In genomic region chr11:72005347-72006260, GRCh38 we compare ENCODE assay signal across 16 cellular contexts. TPM values are rescaled to one million over a fixed set of nuclear protein-coding genes. Genes with fewer than 3 reads are reported as not detected.
DNase-seq lines count a peak whose midpoint lies in the region; ATAC-seq and TF ChIP-seq lines count a peak whose summit lies in the region.
"Had no signal": no experiment of that assay in that cellular context is flagged by ENCODE, and none has a peak within 500 bp of the region (broad histone marks: within the 10 kb centered on the region; RNA-seq: fewer than 3 reads in every experiment).

No MANE protein-coding gene starts in this region.

- no peak overlapping the region for H3K4me3 ChIP-seq in GM23248
- H3K4me3 ChIP-seq: ovary, thyroid gland had no signal

- H3K4me2 ChIP-seq in GM23248 (ENCODE audit: unreplicated experiment): no peak overlapping the region
- H3K4me2 ChIP-seq: SK-N-SH had no signal

- no peak overlapping the region for H3K9ac ChIP-seq in GM23248
- H3K9ac ChIP-seq: SK-N-SH had no signal

- H4K20me1 ChIP-seq in GM23248 (ENCODE audit: insufficient read depth): no peaks in the 10 kb centered on the region

- peaks cover 10% of the 10 kb centered on the region for H3K79me2 ChIP-seq in GM23248 (ENCODE audit: insufficient read depth)

- CTCF ChIA-PET in WTC11 (lab: Charles Lee): interaction anchor here (0.7 to 2.3 kb wide), 3 partner anchors 10 to 20 kb away, joined by 3 to 8 read pairs (median 4); no protein-coding TSS in a partner anchor

- peaks cover 41% of the 10 kb centered on the region; the same call in 1 of the 2 replicates for H3K36me3 ChIP-seq in GM23248 (ENCODE audit: low read depth)
- H3K36me3 ChIP-seq: ovary had no signal

- H3K9me2 ChIP-seq in GM23248 (ENCODE audit: insufficient read depth): no peaks in the 10 kb centered on the region
- H3K9me2 ChIP-seq: SK-N-SH had no signal

- H3F3A ChIP-seq in GM23248 (ENCODE audit: insufficient read depth): peaks cover 52% of the 10 kb centered on the region

- H3K27me3 ChIP-seq in GM23248 (replicated peaks; ENCODE audit: insufficient read depth): no peaks in the 10 kb centered on the region
- H3K27me3 ChIP-seq: ovary, thyroid gland had no signal

- ATAC-seq in activated naive CD4-positive, alpha-beta T cell treated with anti-CD3 and anti-CD28 coated beads, Interleukin-2, amount 50 U/mL, for 72 hours: no peak
- ATAC-seq in WTC11: no peak

- H3K36me3 Mint-ChIP-seq in activated naive CD4-positive, alpha-beta T cell treated with anti-CD3 and anti-CD28 coated beads, Interleukin-2, amount 50 U/mL, for 72 hours: peaks cover 0 to 21% of the 10 kb centered on the region in 2 donors
- H3K36me3 Mint-ChIP-seq in glutamatergic neuron (ENCODE audit: unreplicated experiment) (peaks cover 5% of the 10 kb centered on the region), WTC11 (peaks cover 72% of the 10 kb centered on the region)

- POLR2A ChIA-PET in WTC11 (lab: Charles Lee): interaction anchor here (0.6 kb wide), 1 partner anchor 14 kb away, joined by 5 read pairs; no protein-coding TSS in a partner anchor

- H3K4me3 Mint-ChIP-seq in glutamatergic neuron (ENCODE audit: unreplicated experiment) (no peak overlapping the region), WTC11 (no peak overlapping the region)
- H3K4me3 Mint-ChIP-seq: activated B cell treated with CpG ODN at 0.5 μM for 24 hours had no signal

- H3K9me3 ChIP-seq in GM23248 (ENCODE audit: low read depth): no peaks in the 10 kb centered on the region
- H3K9me3 ChIP-seq: ovary, SK-N-SH, thyroid gland had no signal

- peak overlapping the region; percentile 78 to 92 for H3K27ac Mint-ChIP-seq in activated naive CD4-positive, alpha-beta T cell treated with anti-CD3 and anti-CD28 coated beads, Interleukin-2, amount 50 U/mL, for 72 hours
- H3K27ac Mint-ChIP-seq in glutamatergic neuron (ENCODE audit: unreplicated experiment) (peak overlapping the region; percentile 52), WTC11 (no peak overlapping the region)
- H3K27ac Mint-ChIP-seq: activated B cell treated with CpG ODN at 0.5 μM for 24 hours had no signal

- H3K27ac ChIP-seq in temporal lobe (ENCODE audit: low read depth, low read length) (peak overlapping the region; percentile 39), GM23248 (no peak overlapping the region)
- H3K27ac ChIP-seq: ovary, thyroid gland had no signal

- H3K4me1 Mint-ChIP-seq in glutamatergic neuron (ENCODE audit: low read depth, unreplicated experiment) (peaks cover 21% of the 10 kb centered on the region), WTC11 (no peaks in the 10 kb centered on the region)

- no peak for TF ChIP-seq CTCF in glutamatergic neuron (IDR thresholded peaks at IDR 0.05; ENCODE audit: partially characterized antibody, unreplicated experiment)
- no peak for TF ChIP-seq CTCF in WTC11 (IDR thresholded peaks at IDR 0.05)

- no peak for DNase-seq in activated naive CD4-positive, alpha-beta T cell treated with anti-CD3 and anti-CD28 coated beads, Interleukin-2, amount 50 U/mL, for 72 hours (ENCODE audit: low spot score in 2 of 2)
- DNase-seq in activated naive CD4-positive, alpha-beta T cell treated with anti-CD3 and anti-CD28 coated beads, Interleukin-2, amount 50 U/mL, for 16 hours: no peak
- DNase-seq in NCI-H510A treated with DMSO at 0.1 percent for 48 hours (lab: John Stamatoyannopoulos, UW) (peak; percentile 72), glutamatergic neuron (no peak), WTC11 (ENCODE audit: low spot score) (no peak), glomerular visceral epithelial cell (ENCODE audit: extremely low spot score) (no peak), GM23248 (no peak)
- DNase-seq: activated B cell treated with CpG ODN at 0.5 μM for 24 hours, anterior cingulate cortex, Kasumi-1, mesendoderm, NCI-H1930, ovary, SK-N-SH had no signal

- WGBS in GM23248 (ENCODE audit: low coverage in 1 of 2, low lambda C conversion rate in 2 of 2, missing lambda C conversion rate in 2 of 2), 2 experiments: 85 to 88% methylated on average over 20 of the region's 20 CpGs

- H3K9me3 Mint-ChIP-seq in activated naive CD4-positive, alpha-beta T cell treated with anti-CD3 and anti-CD28 coated beads, Interleukin-2, amount 50 U/mL, for 72 hours: no peaks in the 10 kb centered on the region
- H3K9me3 Mint-ChIP-seq in glutamatergic neuron (ENCODE audit: unreplicated experiment): peaks cover 18% of the 10 kb centered on the region
- no peaks in the 10 kb centered on the region for H3K9me3 Mint-ChIP-seq in WTC11
- H3K9me3 Mint-ChIP-seq: activated B cell treated with CpG ODN at 0.5 μM for 24 hours had no signal

- no peaks in the 10 kb centered on the region for H3K4me1 ChIP-seq in GM23248 (ENCODE audit: insufficient read depth)
- H3K4me1 ChIP-seq: thyroid gland had no signal

- H3K27me3 Mint-ChIP-seq in glutamatergic neuron (ENCODE audit: unreplicated experiment): peaks cover 14% of the 10 kb centered on the region
- H3K27me3 Mint-ChIP-seq in WTC11 (ENCODE audit: low read depth): no peaks in the 10 kb centered on the region
- H3K27me3 Mint-ChIP-seq: activated B cell treated with CpG ODN at 0.5 μM for 24 hours had no signal

- in situ Hi-C loops in GM23248 (cut with MboI): no loop called here

- no peak overlapping the region for H2AFZ ChIP-seq in GM23248

TF ChIP-seq in WTC11, 78 proteins besides CTCF, POLR2A, EP300 and RAD21:
- TF ChIP-seq ZNF425 (CRISPR knock-in tag; conservative IDR thresholded peaks at IDR 0.05): no peak
- no peak for TF ChIP-seq ZBTB43 (CRISPR knock-in tag; IDR thresholded peaks at IDR 0.05)
- no peak for TF ChIP-seq NFATC4 (CRISPR knock-in tag; IDR thresholded peaks at IDR 0.05)
- TF ChIP-seq, protein P1, sequence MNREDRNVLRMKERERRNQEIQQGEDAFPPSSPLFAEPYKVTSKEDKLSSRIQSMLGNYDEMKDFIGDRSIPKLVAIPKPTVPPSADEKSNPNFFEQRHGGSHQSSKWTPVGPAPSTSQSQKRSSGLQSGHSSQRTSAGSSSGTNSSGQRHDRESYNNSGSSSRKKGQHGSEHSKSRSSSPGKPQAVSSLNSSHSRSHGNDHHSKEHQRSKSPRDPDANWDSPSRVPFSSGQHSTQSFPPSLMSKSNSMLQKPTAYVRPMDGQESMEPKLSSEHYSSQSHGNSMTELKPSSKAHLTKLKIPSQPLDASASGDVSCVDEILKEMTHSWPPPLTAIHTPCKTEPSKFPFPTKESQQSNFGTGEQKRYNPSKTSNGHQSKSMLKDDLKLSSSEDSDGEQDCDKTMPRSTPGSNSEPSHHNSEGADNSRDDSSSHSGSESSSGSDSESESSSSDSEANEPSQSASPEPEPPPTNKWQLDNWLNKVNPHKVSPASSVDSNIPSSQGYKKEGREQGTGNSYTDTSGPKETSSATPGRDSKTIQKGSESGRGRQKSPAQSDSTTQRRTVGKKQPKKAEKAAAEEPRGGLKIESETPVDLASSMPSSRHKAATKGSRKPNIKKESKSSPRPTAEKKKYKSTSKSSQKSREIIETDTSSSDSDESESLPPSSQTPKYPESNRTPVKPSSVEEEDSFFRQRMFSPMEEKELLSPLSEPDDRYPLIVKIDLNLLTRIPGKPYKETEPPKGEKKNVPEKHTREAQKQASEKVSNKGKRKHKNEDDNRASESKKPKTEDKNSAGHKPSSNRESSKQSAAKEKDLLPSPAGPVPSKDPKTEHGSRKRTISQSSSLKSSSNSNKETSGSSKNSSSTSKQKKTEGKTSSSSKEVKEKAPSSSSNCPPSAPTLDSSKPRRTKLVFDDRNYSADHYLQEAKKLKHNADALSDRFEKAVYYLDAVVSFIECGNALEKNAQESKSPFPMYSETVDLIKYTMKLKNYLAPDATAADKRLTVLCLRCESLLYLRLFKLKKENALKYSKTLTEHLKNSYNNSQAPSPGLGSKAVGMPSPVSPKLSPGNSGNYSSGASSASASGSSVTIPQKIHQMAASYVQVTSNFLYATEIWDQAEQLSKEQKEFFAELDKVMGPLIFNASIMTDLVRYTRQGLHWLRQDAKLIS (CRISPR knock-in tag; IDR thresholded peaks at IDR 0.05; ENCODE audit: borderline replicate concordance): no peak

RNA-seq across cellular contexts. Expression of gene IL18BP, which starts 6.9 kb away (rescaled TPM):
- total RNA-seq in activated naive CD4-positive, alpha-beta T cell treated with anti-CD3 and anti-CD28 coated beads, Interleukin-2, amount 50 U/mL, for 72 hours: 10 to 100 TPM; 12.5 to 13.8 TPM
- 13.1 TPM for total RNA-seq in glutamatergic neuron (ENCODE audit: unreplicated experiment)
- total RNA-seq in temporal lobe: 2.5 TPM
- 14.1 to 17.3 TPM (median 15.0 TPM) in 3 replicates for total RNA-seq in WTC11 (2021)
- 2.5 and 4.8 TPM in 2 replicates for total RNA-seq in GM23248 (2014; rRNA removed; shearing (Covaris generic))
- 0.14 and 0.44 TPM in 2 replicates for polyA plus RNA-seq in GM23248 (2016; fragmentation: Nextera tagmentation; extraction: Ambion mirVana)
